8 cellular contexts compared by ENCODE assay signal in the genomic region with DNA sequence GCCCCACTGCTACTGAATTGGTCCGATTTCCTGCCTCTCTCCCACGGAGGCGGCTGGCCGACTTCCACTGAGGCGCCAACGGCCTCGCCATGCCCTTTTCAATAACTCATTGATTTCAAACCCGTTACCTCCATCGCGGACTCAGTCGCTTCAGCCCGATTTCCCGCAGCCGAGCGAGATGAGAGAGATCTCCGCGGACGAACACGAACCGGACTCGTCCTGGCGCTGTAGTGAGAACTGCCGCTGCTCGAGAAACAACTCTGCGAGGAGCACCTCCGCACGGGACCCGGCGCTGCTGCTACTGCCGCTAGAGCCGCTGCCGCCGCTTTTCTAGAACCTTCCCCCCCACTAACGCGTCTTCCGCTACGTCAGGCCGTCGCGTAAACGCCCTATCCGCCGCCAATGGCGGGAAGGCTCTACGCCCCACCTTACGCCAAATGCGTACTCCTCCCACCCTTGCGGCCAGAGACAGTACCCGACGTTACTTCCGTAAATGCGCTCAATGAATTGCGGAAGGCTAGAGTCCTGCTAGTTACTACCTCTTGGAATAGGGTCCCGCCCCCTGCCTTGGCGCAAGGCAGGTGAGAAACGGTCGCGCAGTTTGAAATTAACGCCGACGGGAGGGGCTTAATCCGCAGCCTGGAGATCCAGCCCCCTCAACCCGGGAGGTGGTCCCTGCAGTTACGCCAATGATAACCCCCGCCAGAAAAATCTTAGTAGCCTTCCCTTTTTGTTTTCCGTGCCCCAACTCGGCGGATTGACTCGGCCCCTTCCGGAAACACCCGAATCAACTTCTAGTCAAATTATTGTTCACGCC. TPM values are rescaled to one million over a fixed set of nuclear protein-coding genes. Genes with fewer than 3 reads are reported as not detected.
A peak's percentile ranks its signal among the peaks of the same experiment; 100 is the strongest.
DNase-seq lines count a peak whose midpoint lies in the region; ATAC-seq and TF ChIP-seq lines count a peak whose summit lies in the region.

A gene (minus strand): TSS at position 303 of the 817 bp plus-strand sequence. CDS start 169 bp downstream, at position 134.

- DNase-seq in DMS79 treated with DMSO at 0.1 percent for 48 hours (lab: John Stamatoyannopoulos, UW) (peak; percentile 97), Karpas-422 (peak; percentile 99), RKO (ENCODE audit: low spot score) (peak; percentile 95), activated T-helper 1 cell treated with Interleukin-2 at 50 U/mL for 16 hours (ENCODE audit: low read depth) (peak; percentile 96), esophagus muscularis mucosa (ENCODE audit: extremely low spot score) (peak; percentile 99)
- peak; percentile 95 to 97 for DNase-seq in stimulated activated CD8-positive, alpha-beta memory T cell treated with anti-CD3 and anti-CD28 coated beads, Interleukin-7, amount 100 ng/mL, for 4 hours (ENCODE audit: low read depth in 2 of 2)

- H3K27ac ChIP-seq in Karpas-422 (ENCODE audit: low read length) (peak within 1 kb of the TSS; percentile 95), esophagus muscularis mucosa (replicated peaks in 1 of 4) (peak within 1 kb of the TSS; percentile 99 to 100 (median 100)), muscle layer of duodenum (ENCODE audit: low read length) (peak within 1 kb of the TSS; percentile 100)

- H3K79me2 ChIP-seq in Karpas-422 (ENCODE audit: low read length), result peaks cover 89% of the 10 kb centered on the region

- peak within 1 kb of the TSS; percentile 88 for H3K4me2 ChIP-seq in Karpas-422 (ENCODE audit: low read depth, low read length, poor library complexity, severe bottlenecking)

- no peaks in the 10 kb centered on the region for H3K9me2 ChIP-seq in Karpas-422 (replicated peaks; ENCODE audit: insufficient read depth, low read length)

- H2AFZ ChIP-seq in Karpas-422 (ENCODE audit: low read length), result peak within 1 kb of the TSS; percentile 52; the same call in 1 of the 2 replicates

- TF ChIP-seq POLR2A in esophagus muscularis mucosa (IDR thresholded peaks at IDR 0.05; ENCODE audit: low read depth), result peak; percentile 100

- ATAC-seq in GM21825 (IDR thresholded peaks at IDR 0.05; ENCODE audit: unreplicated experiment), result peak; percentile 59

- peak; percentile 44 for TF ChIP-seq EP300 in esophagus muscularis mucosa (IDR thresholded peaks at IDR 0.05)

- no peaks in the 10 kb centered on the region for H3K9me3 ChIP-seq in Karpas-422 (ENCODE audit: low read length)
- no peaks in the 10 kb centered on the region for H3K9me3 ChIP-seq in esophagus muscularis mucosa
- no peaks in the 10 kb centered on the region for H3K9me3 ChIP-seq in muscle layer of duodenum (ENCODE audit: control insufficient read depth in 1 of 2, low read length in 2 of 2)

- H3K4me3 ChIP-seq in Karpas-422 (ENCODE audit: low read length), result peak within 1 kb of the TSS; percentile 95
- H3K4me3 ChIP-seq in esophagus muscularis mucosa, result peak within 1 kb of the TSS; percentile 95 to 98 (median 96)
- H3K4me3 ChIP-seq in muscle layer of duodenum (ENCODE audit: low read depth in 1 of 2, low read length in 2 of 2), result peak within 1 kb of the TSS; percentile 96 to 98

- H3K27me3 ChIP-seq in Karpas-422 (ENCODE audit: low read length) (no peaks in the 10 kb centered on the region), esophagus muscularis mucosa (no peaks in the 10 kb centered on the region), muscle layer of duodenum (ENCODE audit: low read depth, low read length) (no peaks in the 10 kb centered on the region)

- peaks cover 71% of the 10 kb centered on the region for H4K20me1 ChIP-seq in Karpas-422 (ENCODE audit: insufficient read depth, low read depth, low read length)

- H3K9ac ChIP-seq in Karpas-422 (ENCODE audit: low read length), result peak within 1 kb of the TSS; percentile 99

- WGBS in esophagus muscularis mucosa, result 2% methylated on average over 47 of the region's 72 CpGs

- H3K36me3 ChIP-seq in Karpas-422 (ENCODE audit: insufficient read depth, low read length) (peaks cover 60% of the 10 kb centered on the region), esophagus muscularis mucosa (peaks cover 0 to 20% (median 18%) of the 10 kb centered on the region in 4 donors), muscle layer of duodenum (ENCODE audit: control insufficient read depth in 1 of 2, insufficient read depth in 2 of 2, low read length in 2 of 2) (peaks cover 19 to 33% of the 10 kb centered on the region in 2 donors)

- intact Hi-C loops in esophagus muscularis mucosa (cut with DNase I), result loop anchor here (5.0 to 10.0 kb wide), 3 partner anchors 662 to 944 kb away; a partner anchor contains a TSS

- peak in 1 of 3 experiments; percentile 19 for TF ChIP-seq CTCF in esophagus muscularis mucosa (IDR thresholded peaks at IDR 0.05)

- H3K4me1 ChIP-seq in Karpas-422 (ENCODE audit: low read length) (peaks cover 64% of the 10 kb centered on the region), esophagus muscularis mucosa (peaks cover 46 to 56% (median 55%) of the 10 kb centered on the region in 4 donors), muscle layer of duodenum (ENCODE audit: control insufficient read depth in 1 of 2, insufficient read depth in 2 of 2, low read length in 2 of 2) (peaks cover 37 to 43% of the 10 kb centered on the region in 2 donors)

RNA-seq across cellular contexts. Expression of the gene that starts here (rescaled TPM):
- 145 and 197 TPM in 2 replicates for total RNA-seq in Karpas-422 (2014; rRNA removed; shearing (Covaris generic); ENCODE audit: low replicate concordance)
- total RNA-seq in esophagus muscularis mucosa, result 100 to 1,000 TPM; 158 to 220 (median 202) TPM

Comparison
In these comparisons a context has a peak if more than half of its experiments do, and no peak if none do; other contexts are left out.
1. Peak in every context shown above with its lines: DNase-seq, ATAC-seq, H3K4me3 ChIP-seq and H3K27ac ChIP-seq.